Comparison of ENCODE assay signal across 12 cellular contexts in the genomic region with DNA sequence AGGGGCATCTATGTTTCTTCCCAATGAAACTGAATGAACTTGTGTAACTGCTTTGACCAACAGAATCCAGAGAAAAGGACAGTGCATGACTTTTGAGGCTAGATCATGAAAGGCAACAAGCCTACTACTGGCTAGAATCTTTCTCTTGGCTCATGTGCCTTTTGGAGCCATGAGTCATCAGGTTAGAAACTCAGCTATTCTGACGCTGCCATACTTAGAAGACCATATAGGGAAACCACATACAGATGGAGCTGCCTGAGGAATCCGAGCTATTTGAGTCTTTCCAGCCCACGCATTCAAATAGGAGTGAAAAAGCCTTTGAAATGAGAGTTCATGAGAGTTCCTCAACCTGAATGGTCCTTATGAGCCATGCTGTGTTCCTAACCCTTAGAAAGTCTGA.
DNase-seq lines count a peak whose midpoint lies in the region; ATAC-seq lines count a peak whose summit lies in the region.
"Had no signal": no experiment of that assay in that cellular context is flagged by ENCODE, and none has a peak within 500 bp of the region (broad histone marks: within the 10 kb centered on the region; RNA-seq: fewer than 3 reads in every experiment).

No MANE protein-coding gene starts in this region.

- H2BK15ac ChIP-seq in neuronal stem cell (ENCODE audit: low read length), result no peak overlapping the region

- H3K9ac ChIP-seq in NT2/D1 (ENCODE audit: insufficient read length, low read depth) (no peak overlapping the region), neuronal stem cell (ENCODE audit: low read depth, low read length, poor library complexity) (no peak overlapping the region)

- H3K36me3 Mint-ChIP-seq in activated T-cell treated with anti-CD3 and anti-CD28 coated beads, Interleukin-2, amount 50 U/mL, for 72 hours (ENCODE audit: insufficient read depth in 2 of 2), result no peaks in the 10 kb centered on the region
- H3K36me3 Mint-ChIP-seq: brain had no signal

- no peak overlapping the region for H3K23ac ChIP-seq in neuronal stem cell (ENCODE audit: low read depth, low read length, poor library complexity)

- peak; percentile 38 for ATAC-seq in GM18867 (IDR thresholded peaks at IDR 0.05; ENCODE audit: unreplicated experiment)
- ATAC-seq in activated T-cell treated with anti-CD3 and anti-CD28 coated beads, Interleukin-2, amount 50 U/mL, for 72 hours (replicated peaks in 1 of 2), result no peak
- no peak for ATAC-seq in GM18861 (IDR thresholded peaks at IDR 0.05; ENCODE audit: unreplicated experiment)

- no peak overlapping the region for H3K18ac ChIP-seq in neuronal stem cell (ENCODE audit: low read length)

- H3K27ac Mint-ChIP-seq in activated T-cell treated with anti-CD3 and anti-CD28 coated beads, Interleukin-2, amount 50 U/mL, for 72 hours, result no peak overlapping the region
- H3K27ac Mint-ChIP-seq: brain had no signal

- H3K9me3 Mint-ChIP-seq in activated T-cell treated with anti-CD3 and anti-CD28 coated beads, Interleukin-2, amount 50 U/mL, for 72 hours, result peaks cover 1 to 2% of the 10 kb centered on the region in 2 donors

- H2BK12ac ChIP-seq in neuronal stem cell (ENCODE audit: low read length), result no peak overlapping the region

- no peaks in the 10 kb centered on the region for H3K4me1 Mint-ChIP-seq in activated T-cell treated with anti-CD3 and anti-CD28 coated beads, Interleukin-2, amount 50 U/mL, for 72 hours (ENCODE audit: low read depth)

- H3K27me3 ChIP-seq in NT2/D1 (ENCODE audit: insufficient read depth, insufficient read length) (no peaks in the 10 kb centered on the region), neuronal stem cell (ENCODE audit: control insufficient read depth in 3 of 3, insufficient read depth in 3 of 3, low read depth in 1 of 3, low read length in 3 of 3) (no peaks in the 10 kb centered on the region)
- H3K27me3 ChIP-seq: uterus had no signal

- no peak overlapping the region for H3K4me2 ChIP-seq in neuronal stem cell (ENCODE audit: insufficient read depth, low read length, poor library complexity, severe bottlenecking)

- no peak overlapping the region for H3K4ac ChIP-seq in neuronal stem cell (ENCODE audit: low read length)

- no CpG with 5 or more reads among the region's 3 CpGs for WGBS in neuronal stem cell (ENCODE audit: extremely low coverage in 2 of 2, insufficient read length in 2 of 2, insufficient replicate concordance in 1 of 2), 2 donors

- H3K9me3 ChIP-seq in NT2/D1 (ENCODE audit: insufficient read depth, low read length) (peaks cover 20% of the 10 kb centered on the region; the same call in 1 of the 2 replicates), neuronal stem cell (replicated peaks in 1 of 2; ENCODE audit: control insufficient read depth in 2 of 2, insufficient read depth in 1 of 2, low read depth in 1 of 2, low read length in 2 of 2) (peaks cover 0 to 3% of the 10 kb centered on the region in 2 donors)
- H3K9me3 ChIP-seq: uterus had no signal

- H3K14ac ChIP-seq in neuronal stem cell (ENCODE audit: low read length), result no peak overlapping the region

- H4K91ac ChIP-seq in neuronal stem cell (ENCODE audit: low read depth, low read length, poor library complexity), result no peak overlapping the region

- no peak overlapping the region for H2BK120ac ChIP-seq in neuronal stem cell (ENCODE audit: low read depth, low read length)

- no peaks in the 10 kb centered on the region for H3K27me3 Mint-ChIP-seq in activated T-cell treated with anti-CD3 and anti-CD28 coated beads, Interleukin-2, amount 50 U/mL, for 72 hours (ENCODE audit: low read depth)
- H3K27me3 Mint-ChIP-seq: brain had no signal

- DNase-seq in NT2/D1 (ENCODE audit: low read depth, low spot score) (peak; percentile 93), epidermal melanocyte (ENCODE audit: insufficient read length, low spot score) (peak; percentile 18), neuronal stem cell (ENCODE audit: low spot score) (peak; percentile 75), NAMALWA (ENCODE audit: low spot score) (no peak)
- no peak for DNase-seq in activated T-cell treated with anti-CD3 and anti-CD28 coated beads, Interleukin-2, amount 50 U/mL, for 72 hours
- DNase-seq in activated CD4-positive, alpha-beta T cell treated with anti-CD3 and anti-CD28 coated beads, Interleukin-2, amount 50 U/mL, for 1 hour, result no peak
- DNase-seq: activated CD4-positive, alpha-beta T cell treated with anti-CD3 and anti-CD28 coated beads for 48 hours; NCI-H2107; uterus had no signal

- no peaks in the 10 kb centered on the region for H3K36me3 ChIP-seq in NT2/D1 (ENCODE audit: insufficient read depth, insufficient read length, low read length)
- no peaks in the 10 kb centered on the region for H3K36me3 ChIP-seq in neuronal stem cell (replicated peaks in 1 of 2; ENCODE audit: control insufficient read depth in 2 of 2, insufficient read depth in 2 of 2, low read length in 2 of 2)
- H3K36me3 ChIP-seq: uterus had no signal

- H3K4me3 ChIP-seq in NT2/D1 (ENCODE audit: insufficient read length, low read depth) (no peak overlapping the region), neuronal stem cell (ENCODE audit: low read length in 2 of 2) (no peak overlapping the region)
- H3K4me3 ChIP-seq: uterus had no signal

- H2BK5ac ChIP-seq in neuronal stem cell (ENCODE audit: low read length), result no peak overlapping the region

- no peak overlapping the region for H2AK5ac ChIP-seq in neuronal stem cell (ENCODE audit: low read depth, low read length)

- no peak overlapping the region for H4K8ac ChIP-seq in neuronal stem cell (ENCODE audit: low read depth, low read length)

- no peaks in the 10 kb centered on the region for H3K79me1 ChIP-seq in neuronal stem cell (ENCODE audit: low read depth, low read length)

- H3K27ac ChIP-seq in neuronal stem cell (replicated peaks; ENCODE audit: low read length), result peak overlapping the region; percentile 90
- H3K27ac ChIP-seq: uterus had no signal

- no peak overlapping the region for H3K4me3 Mint-ChIP-seq in activated T-cell treated with anti-CD3 and anti-CD28 coated beads, Interleukin-2, amount 50 U/mL, for 72 hours
- H3K4me3 Mint-ChIP-seq: brain had no signal

- peak overlapping the region; percentile 72 for H2AFZ ChIP-seq in neuronal stem cell (ENCODE audit: low read length)

- H3K4me1 ChIP-seq in NT2/D1 (ENCODE audit: insufficient read depth, insufficient read length), result no peaks in the 10 kb centered on the region
- H3K4me1 ChIP-seq in neuronal stem cell (ENCODE audit: control insufficient read depth in 2 of 2, insufficient read depth in 1 of 2, low read depth in 1 of 2, low read length in 2 of 2), result peaks cover 3% of the 10 kb centered on the region in 2 donors
- H3K4me1 ChIP-seq: uterus had no signal

Comparison
In these comparisons a context has a peak if more than half of its experiments do, and no peak if none do; other contexts are left out.
1. DNase-seq: peak in NT2/D1 (single experiment), epidermal melanocyte (single experiment) and neuronal stem cell (single experiment); none in activated T-cell treated with anti-CD3 and anti-CD28 coated beads, Interleukin-2, amount 50 U/mL, for 72 hours (0 of 2), NAMALWA (single experiment) and activated CD4-positive, alpha-beta T cell treated with anti-CD3 and anti-CD28 coated beads, Interleukin-2, amount 50 U/mL, for 1 hour (single experiment).